23 cellular contexts compared by ENCODE assay signal in genomic region chr9:93712896-93713295, GRCh38.
DNase-seq lines count a peak whose midpoint lies in the region; ATAC-seq and TF ChIP-seq lines count a peak whose summit lies in the region.
"Had no signal": no experiment of that assay in that cellular context is flagged by ENCODE, and none has a peak within 500 bp of the region (broad histone marks: within the 10 kb centered on the region; RNA-seq: fewer than 3 reads in every experiment).

No MANE protein-coding gene starts in this region.

- H3K27ac Mint-ChIP-seq in chondrocyte (ENCODE audit: unreplicated experiment) = no peak overlapping the region
- peak overlapping the region; percentile 28 for H3K27ac Mint-ChIP-seq in nephron progenitor cell
- H3K27ac Mint-ChIP-seq: CD14-positive monocyte; CD4-positive, alpha-beta T cell; H9 had no signal

- H3K4me1 Mint-ChIP-seq in chondrocyte (ENCODE audit: low read depth) (no peaks in the 10 kb centered on the region), nephron progenitor cell (no peaks in the 10 kb centered on the region)
- H3K4me1 Mint-ChIP-seq: CD14-positive monocyte, H9 had no signal

- intact Hi-C loops in Right ventricle myocardium inferior (cut with DNase I) = no loop called here
- intact Hi-C loops in right cardiac atrium (cut with DNase I) = no loop called here
- intact Hi-C loops in spleen (cut with DNase I; ENCODE audit: low total_unique reads) = no loop called here
- intact Hi-C loops in lower leg skin (cut with DNase I; ENCODE audit: low total_unique reads) = no loop called here

- ATAC-seq in Right ventricle myocardium inferior (no peak), right cardiac atrium (no peak), GM21576 (IDR thresholded peaks at IDR 0.05; ENCODE audit: unreplicated experiment) (no peak)
- ATAC-seq: A549, HCT116 had no signal

- TF ChIP-seq POLR2A in spleen (IDR thresholded peaks at IDR 0.05) (no peak), lower leg skin (IDR thresholded peaks at IDR 0.05) (no peak)

- no peaks in the 10 kb centered on the region for H3K36me3 ChIP-seq in spleen
- H3K36me3 ChIP-seq: BE2C; BLaER1 treated with 17β-estradiol and CSF1 and Interleukin-3, amounts not matched to agents 10 nM and 100 nM had no signal

- DNase-seq in Right ventricle myocardium inferior (ENCODE audit: missing footprints) (peak; percentile 32), right cardiac atrium (no peak), chondrocyte (ENCODE audit: low spot score) (peak; percentile 36), nephron progenitor cell (no peak), spleen (peak; percentile 41), lower leg skin (ENCODE audit: low spot score in 2 of 2) (no peak)
- DNase-seq: 8988T; ACHN; AML-193; BE2C; CD4-positive, alpha-beta T cell; CD8-positive, alpha-beta memory T cell; DMS 273 treated with DMSO at 0.1 percent for 48 hours; DMS79; EL; GDM1; GM23248; H9 had no signal

- H3K4me1 ChIP-seq in right cardiac atrium (ENCODE audit: control insufficient read depth, insufficient read depth, low read length) = no peaks in the 10 kb centered on the region
- no peaks in the 10 kb centered on the region for H3K4me1 ChIP-seq in spleen
- H3K4me1 ChIP-seq: A549, BE2C had no signal

- TF ChIP-seq CTCF in chondrocyte (IDR thresholded peaks at IDR 0.05) = no peak
- TF ChIP-seq CTCF in nephron progenitor cell (IDR thresholded peaks at IDR 0.05) = no peak
- TF ChIP-seq CTCF in spleen (IDR thresholded peaks at IDR 0.05 in 8 of 11, conservative IDR thresholded peaks at IDR 0.05 in 3 of 11) = no peak
- TF ChIP-seq CTCF in lower leg skin (IDR thresholded peaks at IDR 0.05) = no peak

- WGBS in right cardiac atrium = 83% methylated on average over 9 of the region's 9 CpGs
- 77 to 89% (median 80%) methylated on average over 6 to 9 of the region's 9 CpGs for WGBS in spleen, 5 donors
- WGBS in lower leg skin, 2 donors = 75 to 76% methylated on average over 9 of the region's 9 CpGs

- H3K27me3 Mint-ChIP-seq in chondrocyte (ENCODE audit: low read depth) (peaks cover 12% of the 10 kb centered on the region), nephron progenitor cell (ENCODE audit: low read depth, poor library complexity) (peaks cover 18% of the 10 kb centered on the region)

- peaks cover 3% of the 10 kb centered on the region for H3K9me3 Mint-ChIP-seq in chondrocyte (ENCODE audit: low read depth)
- H3K9me3 Mint-ChIP-seq in nephron progenitor cell = no peaks in the 10 kb centered on the region
- H3K9me3 Mint-ChIP-seq: H9 had no signal

- no peak overlapping the region for H3K27ac ChIP-seq in right cardiac atrium (ENCODE audit: low read length)
- no peak overlapping the region for H3K27ac ChIP-seq in spleen
- H3K27ac ChIP-seq: A549, GM23248 had no signal

- no peaks in the 10 kb centered on the region for H3K36me3 Mint-ChIP-seq in chondrocyte (ENCODE audit: low read depth)
- H3K36me3 Mint-ChIP-seq in nephron progenitor cell (ENCODE audit: low read depth) = no peaks in the 10 kb centered on the region
- H3K36me3 Mint-ChIP-seq: CD14-positive monocyte; CD8-positive, alpha-beta memory T cell had no signal

- no peak overlapping the region for H3K4me3 ChIP-seq in right cardiac atrium (ENCODE audit: low read length)
- no peak overlapping the region for H3K4me3 ChIP-seq in spleen
- no peak overlapping the region for H3K4me3 ChIP-seq in lower leg skin (ENCODE audit: low read depth, poor library complexity, severe bottlenecking)
- H3K4me3 ChIP-seq: A549; BLaER1 treated with 17β-estradiol and CSF1 and Interleukin-3, amounts not matched to agents 10 nM and 100 nM; GM23248 had no signal

- no peaks in the 10 kb centered on the region for H3K9me3 ChIP-seq in right cardiac atrium (ENCODE audit: control insufficient read depth, low read length)
- peaks cover 0 to 24% (median 7%) of the 10 kb centered on the region in 8 donors for H3K9me3 ChIP-seq in spleen
- H3K9me3 ChIP-seq: A549, BE2C had no signal

- H3K4me3 Mint-ChIP-seq in chondrocyte (ENCODE audit: unreplicated experiment) = no peak overlapping the region
- H3K4me3 Mint-ChIP-seq in nephron progenitor cell = no peak overlapping the region
- H3K4me3 Mint-ChIP-seq: CD14-positive monocyte; CD4-positive, alpha-beta T cell; H9 had no signal

- no peaks in the 10 kb centered on the region for H3K27me3 ChIP-seq in right cardiac atrium (ENCODE audit: control insufficient read depth, insufficient read depth)
- peaks cover 0 to 14% (median 0%) of the 10 kb centered on the region in 7 donors for H3K27me3 ChIP-seq in spleen (replicated peaks in 1 of 7)
- H3K27me3 ChIP-seq: BE2C; BLaER1 treated with 17β-estradiol and CSF1 and Interleukin-3, amounts not matched to agents 10 nM and 100 nM had no signal

Comparison
In these comparisons a context has a peak if more than half of its experiments do, and no peak if none do; other contexts are left out.
1. DNase-seq: peak in Right ventricle myocardium inferior (single experiment), chondrocyte (single experiment) and spleen (single experiment); none in right cardiac atrium (0 of 3), nephron progenitor cell (single experiment) and lower leg skin (0 of 2).